Comparison of ENCODE assay signal across 25 cellular contexts in genomic region chr11:95222817-95223216, GRCh38. TPM values are rescaled to one million over a fixed set of nuclear protein-coding genes. Genes with fewer than 3 reads are reported as not detected.
DNase-seq lines count a peak whose midpoint lies in the region; ATAC-seq, FAIRE-seq and TF ChIP-seq lines count a peak whose summit lies in the region.
"Had no signal": no experiment of that assay in that cellular context is flagged by ENCODE, and none has a peak within 500 bp of the region (broad histone marks: within the 10 kb centered on the region; RNA-seq: fewer than 3 reads in every experiment).

No MANE protein-coding gene starts in this region.

- intact Hi-C loops in activated CD4-positive, alpha-beta memory T cell treated with anti-CD3 and anti-CD28 coated beads for 36 hours (cut with micrococcal nuclease), result no loop called here
- intact Hi-C loops in ascending aorta (cut with DNase I), result no loop called here

- no peak overlapping the region for H3K27ac ChIP-seq in keratinocyte (ENCODE audit: control insufficient read depth, insufficient read depth, low read length)
- no peak overlapping the region for H3K27ac ChIP-seq in ascending aorta
- no peak overlapping the region for H3K27ac ChIP-seq in SJCRH30
- H3K27ac ChIP-seq: body of pancreas, gastroesophageal sphincter, left lung, thoracic aorta had no signal

- no peaks in the 10 kb centered on the region for H3K9me3 Mint-ChIP-seq in activated CD4-positive, alpha-beta memory T cell treated with anti-CD3 and anti-CD28 coated beads for 36 hours
- H3K9me3 Mint-ChIP-seq in activated CD4-positive, alpha-beta memory T cell treated with anti-CD3 and anti-CD28 coated beads, Interleukin-2, amount 10 ng/mL, durations not matched to agents 7 days and 5 days, result peaks cover 8% of the 10 kb centered on the region

- H3K4me3 ChIP-seq in keratinocyte (ENCODE audit: control insufficient read depth in 2 of 3, extremely low read depth in 1 of 3, insufficient read depth in 2 of 3, low read depth in 1 of 3, low read length in 3 of 3), result no peak overlapping the region
- H3K4me3 ChIP-seq in ascending aorta, result no peak overlapping the region
- H3K4me3 ChIP-seq in SJCRH30, result no peak overlapping the region
- H3K4me3 ChIP-seq: body of pancreas, dorsolateral prefrontal cortex, gastroesophageal sphincter, left lung, thoracic aorta had no signal

- CTCF ChIA-PET in activated CD4-positive, alpha-beta memory T cell treated with anti-CD3 and anti-CD28 coated beads for 36 hours (lab: Charles Lee), result no interaction called here
- CTCF ChIA-PET in activated CD4-positive, alpha-beta memory T cell treated with anti-CD3 and anti-CD28 coated beads, Interleukin-2, amount 10 ng/mL, durations not matched to agents 7 days and 5 days (lab: Charles Lee), result no interaction called here

- H3K9me1 ChIP-seq in keratinocyte (ENCODE audit: control insufficient read depth, extremely low read depth, insufficient read depth, low read length), result no peaks in the 10 kb centered on the region

- H3K4me2 ChIP-seq in keratinocyte (ENCODE audit: control insufficient read depth, extremely low read depth, insufficient read depth, low read depth, low read length), result no peak overlapping the region

- POLR2A ChIA-PET in activated CD4-positive, alpha-beta memory T cell treated with anti-CD3 and anti-CD28 coated beads for 36 hours (lab: Charles Lee), result no interaction called here
- POLR2A ChIA-PET in activated CD4-positive, alpha-beta memory T cell treated with anti-CD3 and anti-CD28 coated beads, Interleukin-2, amount 10 ng/mL, durations not matched to agents 7 days and 5 days (lab: Charles Lee), result no interaction called here

- H3K4me1 ChIP-seq in keratinocyte (ENCODE audit: control insufficient read depth, extremely low read depth, insufficient read depth, low read length) (peaks cover 5% of the 10 kb centered on the region), ascending aorta (no peaks in the 10 kb centered on the region), SJCRH30 (no peaks in the 10 kb centered on the region)
- H3K4me1 ChIP-seq: left lung had no signal

- no peak overlapping the region for H2AFZ ChIP-seq in keratinocyte (ENCODE audit: control insufficient read depth, low read length)

- H3K27me3 ChIP-seq in keratinocyte (ENCODE audit: control insufficient read depth, extremely low read depth, insufficient read depth, low read length) (no peaks in the 10 kb centered on the region), ascending aorta (no peaks in the 10 kb centered on the region), SJCRH30 (no peaks in the 10 kb centered on the region)
- H3K27me3 ChIP-seq: body of pancreas, dorsolateral prefrontal cortex, gastroesophageal sphincter, left lung had no signal

- no peak overlapping the region for H3K4me3 Mint-ChIP-seq in activated CD4-positive, alpha-beta memory T cell treated with anti-CD3 and anti-CD28 coated beads for 36 hours
- H3K4me3 Mint-ChIP-seq in activated CD4-positive, alpha-beta memory T cell treated with anti-CD3 and anti-CD28 coated beads, Interleukin-2, amount 10 ng/mL, durations not matched to agents 7 days and 5 days, result no peak overlapping the region
- H3K4me3 Mint-ChIP-seq in T-helper 17 cell, result no peak overlapping the region
- H3K4me3 Mint-ChIP-seq: activated CD8-positive, alpha-beta memory T cell treated with anti-CD3 and anti-CD28 coated beads, Interleukin-2, amount 10 ng/mL, durations not matched to agents 7 days and 5 days; stimulated activated naive CD8-positive, alpha-beta T cell treated with anti-CD3 and anti-CD28 coated beads, Interleukin-15, Interleukin-2, amounts not matched to agents 100 ng/mL and 50 ng/mL, for 24 hours had no signal

- peaks cover 7% of the 10 kb centered on the region for H3K36me3 Mint-ChIP-seq in activated CD4-positive, alpha-beta memory T cell treated with anti-CD3 and anti-CD28 coated beads for 36 hours
- H3K36me3 Mint-ChIP-seq in activated CD4-positive, alpha-beta memory T cell treated with anti-CD3 and anti-CD28 coated beads, Interleukin-2, amount 10 ng/mL, durations not matched to agents 7 days and 5 days (ENCODE audit: low read depth), result peaks cover 11% of the 10 kb centered on the region
- no peaks in the 10 kb centered on the region for H3K36me3 Mint-ChIP-seq in T-helper 17 cell (ENCODE audit: low read depth)

- H3K9me3 ChIP-seq in T-helper 17 cell (ENCODE audit: control insufficient read depth, low read length, poor library complexity, severe bottlenecking) (no peaks in the 10 kb centered on the region), keratinocyte (ENCODE audit: control insufficient read depth, low read depth, low read length) (no peaks in the 10 kb centered on the region), ascending aorta (no peaks in the 10 kb centered on the region), SJCRH30 (replicated peaks) (no peaks in the 10 kb centered on the region)
- H3K9me3 ChIP-seq: body of pancreas, gastroesophageal sphincter, left lung, thoracic aorta had no signal

- peak overlapping the region; percentile 13 for H3K27ac Mint-ChIP-seq in activated CD4-positive, alpha-beta memory T cell treated with anti-CD3 and anti-CD28 coated beads for 36 hours
- H3K27ac Mint-ChIP-seq in activated CD4-positive, alpha-beta memory T cell treated with anti-CD3 and anti-CD28 coated beads, Interleukin-2, amount 10 ng/mL, durations not matched to agents 7 days and 5 days, result no peak overlapping the region
- peak overlapping the region; percentile 24 for H3K27ac Mint-ChIP-seq in T-helper 17 cell
- H3K27ac Mint-ChIP-seq: activated CD8-positive, alpha-beta memory T cell treated with anti-CD3 and anti-CD28 coated beads, Interleukin-2, amount 10 ng/mL, durations not matched to agents 7 days and 5 days; stimulated activated naive CD8-positive, alpha-beta T cell treated with anti-CD3 and anti-CD28 coated beads, Interleukin-15, Interleukin-2, amounts not matched to agents 100 ng/mL and 50 ng/mL, for 24 hours had no signal

- no peaks in the 10 kb centered on the region for H3K27me3 Mint-ChIP-seq in activated CD4-positive, alpha-beta memory T cell treated with anti-CD3 and anti-CD28 coated beads for 36 hours
- no peaks in the 10 kb centered on the region for H3K27me3 Mint-ChIP-seq in activated CD4-positive, alpha-beta memory T cell treated with anti-CD3 and anti-CD28 coated beads, Interleukin-2, amount 10 ng/mL, durations not matched to agents 7 days and 5 days
- H3K27me3 Mint-ChIP-seq in T-helper 17 cell, result no peaks in the 10 kb centered on the region
- H3K27me3 Mint-ChIP-seq: activated CD8-positive, alpha-beta memory T cell treated with anti-CD3 and anti-CD28 coated beads, Interleukin-2, amount 10 ng/mL, durations not matched to agents 7 days and 5 days; stimulated activated naive CD8-positive, alpha-beta T cell treated with anti-CD3 and anti-CD28 coated beads, Interleukin-15, Interleukin-2, amounts not matched to agents 100 ng/mL and 50 ng/mL, for 24 hours had no signal

- peaks cover 34% of the 10 kb centered on the region for H3K79me2 ChIP-seq in keratinocyte (ENCODE audit: control insufficient read depth, insufficient read depth, low read length)

- peaks cover 0 to 3% of the 10 kb centered on the region in 2 experiments for H3K36me3 ChIP-seq in keratinocyte (ENCODE audit: control insufficient read depth in 2 of 2, extremely low read depth in 1 of 2, insufficient read depth in 2 of 2, low read length in 2 of 2)
- no peaks in the 10 kb centered on the region for H3K36me3 ChIP-seq in ascending aorta
- H3K36me3 ChIP-seq in SJCRH30, result no peaks in the 10 kb centered on the region
- H3K36me3 ChIP-seq: gastroesophageal sphincter, left lung, thoracic aorta had no signal

- peak; percentile 48 for FAIRE-seq in keratinocyte (lab: Jason Lieb, UNC)

- TF ChIP-seq CTCF in keratinocyte (optimal IDR thresholded peaks at IDR 0.05 in 1 of 3, IDR thresholded peaks at IDR 0.05 in 1 of 3, conservative IDR thresholded peaks at IDR 0.05 in 1 of 3; ENCODE audit: extremely low read depth in 1 of 3, insufficient read depth in 2 of 3, low read length in 3 of 3), result no peak
- no peak for TF ChIP-seq CTCF in ascending aorta (IDR thresholded peaks at IDR 0.05)

- peak; percentile 54 for ATAC-seq in T-helper 17 cell
- ATAC-seq: activated CD8-positive, alpha-beta memory T cell treated with anti-CD3 and anti-CD28 coated beads, Interleukin-2, amount 10 ng/mL, durations not matched to agents 7 days and 5 days; body of pancreas; gastroesophageal sphincter; left lung had no signal

- H3K9ac ChIP-seq in keratinocyte (ENCODE audit: control insufficient read depth, extremely low read depth, insufficient read depth, low read length), result no peak overlapping the region

- H4K20me1 ChIP-seq in keratinocyte (ENCODE audit: control insufficient read depth, extremely low read depth, insufficient read depth, low read length), result no peaks in the 10 kb centered on the region

- H3K4me1 Mint-ChIP-seq in activated CD4-positive, alpha-beta memory T cell treated with anti-CD3 and anti-CD28 coated beads for 36 hours (ENCODE audit: low read depth), result peaks cover 53% of the 10 kb centered on the region
- H3K4me1 Mint-ChIP-seq in activated CD4-positive, alpha-beta memory T cell treated with anti-CD3 and anti-CD28 coated beads, Interleukin-2, amount 10 ng/mL, durations not matched to agents 7 days and 5 days, result peaks cover 16% of the 10 kb centered on the region
- H3K4me1 Mint-ChIP-seq in T-helper 17 cell, result peaks cover 15% of the 10 kb centered on the region

- no peak for DNase-seq in activated CD4-positive, alpha-beta memory T cell treated with anti-CD3 and anti-CD28 coated beads for 36 hours
- DNase-seq in activated CD4-positive, alpha-beta memory T cell treated with anti-CD3 and anti-CD28 coated beads, Interleukin-2, amount 10 ng/mL, durations not matched to agents 7 days and 5 days, result no peak
- no peak for DNase-seq in T-helper 17 cell
- no peak for DNase-seq in keratinocyte (ENCODE audit: low read depth, low spot score)
- DNase-seq in midbrain (lab: John Stamatoyannopoulos, UW), result no peak
- DNase-seq in ascending aorta (ENCODE audit: low spot score in 2 of 2), result no peak
- DNase-seq in NCI-H748 treated with DMSO at 0.1 percent for 48 hours (lab: John Stamatoyannopoulos, UW), result no peak
- no peak for DNase-seq in SJCRH30
- DNase-seq: activated CD4-positive, alpha-beta T cell treated with anti-CD3 and anti-CD28 coated beads for 4 hours; activated CD8-positive, alpha-beta memory T cell treated with anti-CD3 and anti-CD28 coated beads, Interleukin-2, amount 10 ng/mL, durations not matched to agents 7 days and 5 days; activated T-cell treated with anti-CD3 and anti-CD28 coated beads, Interleukin-2, amount 50 U/mL, for 48 hours; body of pancreas; cerebellar nuclear complex; DMS53; dorsolateral prefrontal cortex; H7; IMR-90; left lung; mesendoderm; NCI-H1436; NCI-H510A treated with DMSO at 0.1 percent for 48 hours; Right ventricle myocardium superior had no signal

- dilution Hi-C loops in keratinocyte (cut with MboI; ENCODE audit: extremely low pct_ligation_motif_present, low sequenced_read_pairs), result no loop called here

RNA-seq across cellular contexts. Expression of gene SESN3, which starts 8.2 kb away (rescaled TPM):
- 10 to 100 TPM; 13.9 to 15.5 TPM for total RNA-seq in activated CD4-positive, alpha-beta memory T cell treated with anti-CD3 and anti-CD28 coated beads for 36 hours
- total RNA-seq in activated CD4-positive, alpha-beta memory T cell treated with anti-CD3 and anti-CD28 coated beads, Interleukin-2, amount 10 ng/mL, durations not matched to agents 7 days and 5 days, result 10 to 100 TPM; 23.2 to 24.6 TPM
- 10 to 100 TPM; 48.7 to 53.0 TPM for total RNA-seq in T-helper 17 cell
- 13.5 to 35.2 TPM (median 34.6 TPM) in 3 replicates for polyA plus RNA-seq in keratinocyte
- polyA plus RNA-seq in keratinocyte (2011; ENCODE audit: low read depth), result 4.9 TPM
- polyA plus RNA-seq in keratinocyte (2011; cell fraction: cytosol; rRNA removed), result 18.1 and 31.5 TPM in 2 replicates
- polyA plus RNA-seq in keratinocyte (2011; cell fraction: nucleus; rRNA removed), result 32.7 and 40.7 TPM in 2 replicates
- polyA plus RNA-seq in keratinocyte (2012; ENCODE audit: low replicate concordance), result 9.9 and 11.9 TPM in 2 replicates
- polyA minus RNA-seq in keratinocyte, result 23.4 to 109 TPM (median 92.2 TPM) in 3 replicates
- polyA minus RNA-seq in keratinocyte (2011; cell fraction: cytosol; rRNA and poly(A)+ RNA removed), result 52.8 TPM
- polyA minus RNA-seq in keratinocyte (2011; cell fraction: nucleus; rRNA and poly(A)+ RNA removed), result 55.6 and 124 TPM in 2 replicates
- 15.1 TPM for total RNA-seq in ascending aorta
- 10.5 and 12.2 TPM in 2 replicates for total RNA-seq in SJCRH30 (2014; rRNA removed; shearing (Covaris generic))
